ENCODE assay signal across 2 cellular contexts in genomic region chr7:29231671-29232267, GRCh38.
TF ChIP-seq lines count a peak whose summit lies in the region.

No MANE protein-coding gene starts in this region.

TF ChIP-seq in H1, 55 proteins besides CTCF, POLR2A, EP300 and RAD21 (continued from another document):
- TF ChIP-seq HDAC2 (IDR thresholded peaks at IDR 0.05; ENCODE audit: borderline replicate concordance in 1 of 2, low read depth in 2 of 2, low read length in 2 of 2) (no peak), TAF7 (optimal IDR thresholded peaks at IDR 0.05; ENCODE audit: borderline replicate concordance, low read depth, low read length) (no peak), HDAC6 (IDR thresholded peaks at IDR 0.05; ENCODE audit: low read depth, low read length) (no peak), SUZ12 (IDR thresholded peaks at IDR 0.05; ENCODE audit: low read length) (no peak), SIX5 (IDR thresholded peaks at IDR 0.05; ENCODE audit: low read depth, low read length) (no peak), TBP (IDR thresholded peaks at IDR 0.05; ENCODE audit: low read depth, low read length) (no peak), RFX5 (IDR thresholded peaks at IDR 0.05; ENCODE audit: borderline replicate concordance, low read depth, low read length) (no peak)

TF ChIP-seq in neural cell, 6 proteins besides CTCF, POLR2A, EP300 and RAD21 (continued from another document):
- TF ChIP-seq REST (IDR thresholded peaks at IDR 0.05; ENCODE audit: borderline replicate concordance): no peak
